Comparison of ENCODE assay signal across 9 cellular contexts in genomic region chr9:137639303-137640051, GRCh38. TPM values are rescaled to one million over a fixed set of nuclear protein-coding genes. Genes with fewer than 3 reads are reported as not detected.
DNase-seq lines count a peak whose midpoint lies in the region; ATAC-seq and TF ChIP-seq lines count a peak whose summit lies in the region.
"Had no signal": no experiment of that assay in that cellular context is flagged by ENCODE, and none has a peak within 500 bp of the region (broad histone marks: within the 10 kb centered on the region; RNA-seq: fewer than 3 reads in every experiment).

No MANE protein-coding gene starts in this region.

- peaks cover 16% of the 10 kb centered on the region for H3K4me1 ChIP-seq in KMS-11 (ENCODE audit: low read depth, poor library complexity, severe bottlenecking)

- peaks cover 43% of the 10 kb centered on the region for H3K4me1 Mint-ChIP-seq in activated CD4-positive, alpha-beta T cell treated with anti-CD3 and anti-CD28 coated beads, Interleukin-2, amount 10 ng/mL, durations not matched to agents 7 days and 5 days
- H3K4me1 Mint-ChIP-seq in stimulated activated memory B cell treated with anti-CD40 and anti-IgM and Interleukin-4, amounts not matched to agents 10 μg/mL and 1 μg/mL and 100 μg/mL, for 72 hours = peaks cover 44% of the 10 kb centered on the region

- CTCF ChIA-PET in activated CD4-positive, alpha-beta T cell treated with anti-CD3 and anti-CD28 coated beads, Interleukin-2, amount 10 ng/mL, durations not matched to agents 7 days and 5 days (lab: Charles Lee) = no interaction called here

- H3K9ac ChIP-seq in KMS-11 = peak overlapping the region; percentile 13; the same call in 1 of the 2 replicates

- no peaks in the 10 kb centered on the region for H3K27me3 Mint-ChIP-seq in activated CD4-positive, alpha-beta T cell treated with anti-CD3 and anti-CD28 coated beads, Interleukin-2, amount 10 ng/mL, durations not matched to agents 7 days and 5 days
- no peaks in the 10 kb centered on the region for H3K27me3 Mint-ChIP-seq in stimulated activated memory B cell treated with anti-CD40 and anti-IgM and Interleukin-4, amounts not matched to agents 10 μg/mL and 1 μg/mL and 100 μg/mL, for 72 hours

- peak overlapping the region; percentile 93 for H3K27ac Mint-ChIP-seq in activated CD4-positive, alpha-beta T cell treated with anti-CD3 and anti-CD28 coated beads, Interleukin-2, amount 10 ng/mL, durations not matched to agents 7 days and 5 days
- peak overlapping the region; percentile 75 for H3K27ac Mint-ChIP-seq in stimulated activated memory B cell treated with anti-CD40 and anti-IgM and Interleukin-4, amounts not matched to agents 10 μg/mL and 1 μg/mL and 100 μg/mL, for 72 hours

- peaks cover 24% of the 10 kb centered on the region for H3K36me3 Mint-ChIP-seq in activated CD4-positive, alpha-beta T cell treated with anti-CD3 and anti-CD28 coated beads, Interleukin-2, amount 10 ng/mL, durations not matched to agents 7 days and 5 days (ENCODE audit: low read depth)
- H3K36me3 Mint-ChIP-seq in stimulated activated memory B cell treated with anti-CD40 and anti-IgM and Interleukin-4, amounts not matched to agents 10 μg/mL and 1 μg/mL and 100 μg/mL, for 72 hours = peaks cover 38% of the 10 kb centered on the region

- H4K20me1 ChIP-seq in KMS-11 (ENCODE audit: insufficient read depth) = no peaks in the 10 kb centered on the region

- H3K4me2 ChIP-seq in KMS-11 = peak overlapping the region; percentile 72

- H3K27me3 ChIP-seq in KMS-11 (ENCODE audit: insufficient read depth, low read depth) = no peaks in the 10 kb centered on the region

- DNase-seq in activated CD4-positive, alpha-beta T cell treated with anti-CD3 and anti-CD28 coated beads, Interleukin-2, amount 10 ng/mL, durations not matched to agents 7 days and 5 days = no peak
- no peak for DNase-seq in activated CD4-positive, alpha-beta T cell treated with anti-CD3 and anti-CD28 coated beads, Interleukin-2, amount 50 U/mL, for 4 hours
- DNase-seq in coronary artery (ENCODE audit: low spot score) (no peak), HPDE6-E6E7 (ENCODE audit: extremely low spot score) (no peak), midbrain (lab: John Stamatoyannopoulos, UW) (no peak), SW 1271 (lab: John Stamatoyannopoulos, UW) (no peak)
- DNase-seq: NCI-H748 treated with DMSO at 0.1 percent for 48 hours had no signal

- H3K27ac ChIP-seq in KMS-11 = peak overlapping the region; percentile 30
- no peak overlapping the region for H3K27ac ChIP-seq in coronary artery

- POLR2A ChIA-PET in activated CD4-positive, alpha-beta T cell treated with anti-CD3 and anti-CD28 coated beads, Interleukin-2, amount 10 ng/mL, durations not matched to agents 7 days and 5 days (lab: Charles Lee) = no interaction called here

- no peaks in the 10 kb centered on the region for H3K9me3 Mint-ChIP-seq in activated CD4-positive, alpha-beta T cell treated with anti-CD3 and anti-CD28 coated beads, Interleukin-2, amount 10 ng/mL, durations not matched to agents 7 days and 5 days
- H3K9me3 Mint-ChIP-seq in stimulated activated memory B cell treated with anti-CD40 and anti-IgM and Interleukin-4, amounts not matched to agents 10 μg/mL and 1 μg/mL and 100 μg/mL, for 72 hours = no peaks in the 10 kb centered on the region

- peak; percentile 64 for ATAC-seq in stimulated activated memory B cell treated with anti-CD40 and anti-IgM and Interleukin-4, amounts not matched to agents 10 μg/mL and 1 μg/mL and 100 μg/mL, for 72 hours

- no peaks in the 10 kb centered on the region for H3K36me3 ChIP-seq in KMS-11 (ENCODE audit: insufficient read depth)

- no peak overlapping the region for H3K4me3 ChIP-seq in KMS-11 (IDR thresholded peaks at IDR 0.05; ENCODE audit: insufficient read depth, low read depth, low read length)
- peak overlapping the region; percentile 11 for H3K4me3 ChIP-seq in coronary artery

- H2AFZ ChIP-seq in KMS-11 (ENCODE audit: low read depth) = no peak overlapping the region

- peaks cover 75% of the 10 kb centered on the region for H3K79me2 ChIP-seq in KMS-11 (ENCODE audit: insufficient read depth, low read depth)

- H3K4me3 Mint-ChIP-seq in activated CD4-positive, alpha-beta T cell treated with anti-CD3 and anti-CD28 coated beads, Interleukin-2, amount 10 ng/mL, durations not matched to agents 7 days and 5 days = peak overlapping the region; percentile 76
- peak overlapping the region; percentile 70 for H3K4me3 Mint-ChIP-seq in stimulated activated memory B cell treated with anti-CD40 and anti-IgM and Interleukin-4, amounts not matched to agents 10 μg/mL and 1 μg/mL and 100 μg/mL, for 72 hours

- TF ChIP-seq CTCF in KMS-11 (conservative IDR thresholded peaks at IDR 0.05; ENCODE audit: low read depth, low read length) = no peak
- no peak for TF ChIP-seq CTCF in coronary artery (IDR thresholded peaks at IDR 0.05)

RNA-seq across cellular contexts. Expression of gene EHMT1, which starts 20.7 kb away (rescaled TPM):
- total RNA-seq in activated CD4-positive, alpha-beta T cell treated with anti-CD3 and anti-CD28 coated beads, Interleukin-2, amount 10 ng/mL, durations not matched to agents 7 days and 5 days = 100 to 1,000 TPM; 100 to 110 TPM

RNA-seq across cellular contexts. Expression of gene ARRDC1, which starts 34.0 kb away (rescaled TPM):
- 10 to 100 TPM; 52.4 to 64.2 TPM for total RNA-seq in activated CD4-positive, alpha-beta T cell treated with anti-CD3 and anti-CD28 coated beads, Interleukin-2, amount 10 ng/mL, durations not matched to agents 7 days and 5 days

RNA-seq across cellular contexts. Expression of gene ZMYND19, which starts 49.2 kb away (rescaled TPM):
- total RNA-seq in activated CD4-positive, alpha-beta T cell treated with anti-CD3 and anti-CD28 coated beads, Interleukin-2, amount 10 ng/mL, durations not matched to agents 7 days and 5 days = 10 to 100 TPM; 24.7 to 26.5 TPM
